ENCODE assay signal across 16 cellular contexts in the genomic region with DNA sequence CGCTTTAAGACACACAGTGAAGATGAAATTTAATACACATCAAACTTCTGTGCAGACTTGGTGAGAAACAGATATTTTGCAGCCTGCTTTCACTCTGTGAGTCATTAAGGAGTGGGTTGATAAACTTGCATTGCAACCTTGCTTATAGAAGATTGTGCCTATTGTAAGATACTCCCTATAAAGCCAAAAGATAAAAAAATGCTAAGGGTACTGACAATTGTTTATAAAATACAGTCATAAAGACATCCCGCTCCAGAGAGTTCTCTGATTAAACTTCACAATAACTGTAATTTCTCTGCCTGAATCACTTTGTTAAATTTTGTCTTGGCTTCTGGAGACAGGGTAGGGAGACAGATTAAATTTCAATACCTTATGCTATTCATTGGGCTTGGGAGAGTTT. TPM values are rescaled to one million over a fixed set of nuclear protein-coding genes. Genes with fewer than 3 reads are reported as not detected.
DNase-seq lines count a peak whose midpoint lies in the region; ATAC-seq and TF ChIP-seq lines count a peak whose summit lies in the region.
"Had no signal": no experiment of that assay in that cellular context is flagged by ENCODE, and none has a peak within 500 bp of the region (broad histone marks: within the 10 kb centered on the region; RNA-seq: fewer than 3 reads in every experiment).

No MANE protein-coding gene starts in this region.

- H2AFZ ChIP-seq in KMS-11 (ENCODE audit: low read depth) = no peak overlapping the region

- no peak for ATAC-seq in HG02970 (IDR thresholded peaks at IDR 0.05; ENCODE audit: low FRiP score, unreplicated experiment)
- ATAC-seq: stimulated activated naive CD8-positive, alpha-beta T cell treated with anti-CD3 and anti-CD28 coated beads, Interleukin-15, amount 100 ng/mL, for 72 hours had no signal

- TF ChIP-seq CTCF in KMS-11 (conservative IDR thresholded peaks at IDR 0.05; ENCODE audit: low read depth, low read length) (no peak), uterus (IDR thresholded peaks at IDR 0.05) (no peak)

- peaks cover 78% of the 10 kb centered on the region; the same call in 1 of the 2 replicates for H3K79me2 ChIP-seq in KMS-11 (ENCODE audit: insufficient read depth, low read depth)

- peak overlapping the region; percentile 18; the same call in 1 of the 2 replicates for H3K4me2 ChIP-seq in KMS-11
- H3K4me2 ChIP-seq: BLaER1 treated with 17β-estradiol and CSF1 and Interleukin-3, amounts not matched to agents 10 nM and 100 nM had no signal

- H3K4me3 ChIP-seq in KMS-11 (IDR thresholded peaks at IDR 0.05; ENCODE audit: insufficient read depth, low read depth, low read length) = no peak overlapping the region
- no peak overlapping the region; the same call in 1 of the 2 replicates for H3K4me3 ChIP-seq in iPS-20b (ENCODE audit: low read length)
- no peak overlapping the region for H3K4me3 ChIP-seq in uterus
- H3K4me3 ChIP-seq: BLaER1 treated with 17β-estradiol and CSF1 and Interleukin-3, amounts not matched to agents 10 nM and 100 nM; esophagus muscularis mucosa had no signal

- DNase-seq in DMS 273 (lab: John Stamatoyannopoulos, UW; ENCODE audit: unreplicated experiment) (peak; percentile 62), amniotic epithelial cell (ENCODE audit: low read depth) (peak; percentile 78), DMS114 treated with DMSO at 0.1 percent for 48 hours (lab: John Stamatoyannopoulos, UW; ENCODE audit: unreplicated experiment) (no peak), uterus (no peak)
- no peak for DNase-seq in stimulated activated CD4-positive, alpha-beta T cell treated with anti-CD3 and anti-CD28 coated beads, Interleukin-12 subunit alpha, Interleukin-12 subunit beta, amount 100 ng/mL, for 4 hours
- DNase-seq: activated gamma-delta T cell; central memory CD4-positive, alpha-beta T cell; NCI-H146; retina; stimulated activated naive CD8-positive, alpha-beta T cell treated with anti-CD3 and anti-CD28 coated beads, Interleukin-15, amount 100 ng/mL, for 72 hours had no signal

- H3K4me1 ChIP-seq in KMS-11 (ENCODE audit: low read depth, poor library complexity, severe bottlenecking) (peaks cover 61% of the 10 kb centered on the region), iPS-20b (ENCODE audit: insufficient read depth, low read length) (peaks cover 19% of the 10 kb centered on the region; the same call in 1 of the 2 replicates), uterus (no peaks in the 10 kb centered on the region)

- no peak for TF ChIP-seq POLR2A in uterus (IDR thresholded peaks at IDR 0.05)

- H3K9ac ChIP-seq in KMS-11 (no peak overlapping the region), iPS-20b (ENCODE audit: low read depth, low read length) (peak overlapping the region; percentile 7; the same call in 1 of the 2 replicates)
- H3K9ac ChIP-seq: BLaER1 treated with 17β-estradiol and CSF1 and Interleukin-3, amounts not matched to agents 10 nM and 100 nM had no signal

- H3K27ac ChIP-seq in KMS-11 = 0 out of 2 replicates have a peak overlapping the region, but pooled peaks have one; percentile 3
- H3K27ac ChIP-seq in iPS-20b (ENCODE audit: low read length) = no peak overlapping the region
- H3K27ac ChIP-seq in uterus = no peak overlapping the region
- H3K27ac ChIP-seq: BLaER1 treated with 17β-estradiol and CSF1 and Interleukin-3, amounts not matched to agents 10 nM and 100 nM; esophagus muscularis mucosa; HL-60 had no signal

- H3K9me3 ChIP-seq in iPS-20b (ENCODE audit: insufficient read depth, low read depth, low read length) (no peaks in the 10 kb centered on the region), uterus (no peaks in the 10 kb centered on the region)
- H3K9me3 ChIP-seq: esophagus muscularis mucosa had no signal

- peaks cover 3% of the 10 kb centered on the region for H4K20me1 ChIP-seq in KMS-11 (ENCODE audit: insufficient read depth)

- intact Hi-C loops in uterus (cut with DNase I; ENCODE audit: low total_unique reads) = no loop called here

- H3K36me3 ChIP-seq in KMS-11 (ENCODE audit: insufficient read depth) = no peaks in the 10 kb centered on the region
- H3K36me3 ChIP-seq in iPS-20b (ENCODE audit: insufficient read depth, low read depth, low read length) = no peaks in the 10 kb centered on the region
- no peaks in the 10 kb centered on the region for H3K36me3 ChIP-seq in uterus
- H3K36me3 ChIP-seq: esophagus muscularis mucosa had no signal

- H3K27me3 ChIP-seq in KMS-11 (ENCODE audit: insufficient read depth, low read depth) (no peaks in the 10 kb centered on the region), iPS-20b (ENCODE audit: insufficient read depth, low read length) (no peaks in the 10 kb centered on the region), uterus (no peaks in the 10 kb centered on the region)
- H3K27me3 ChIP-seq: BLaER1 treated with 17β-estradiol and CSF1 and Interleukin-3, amounts not matched to agents 10 nM and 100 nM; esophagus muscularis mucosa had no signal

RNA-seq across cellular contexts. Expression of gene GALNT7, which starts 49.1 kb away (rescaled TPM):
- 10 to 100 TPM in 3 of 4 donors, 1 to 10 TPM in 1; 7.7 to 48.2 (median 19.2) TPM for total RNA-seq in uterus

Comparison
In these comparisons a context has a peak if more than half of its experiments do, and no peak if none do; other contexts are left out.
1. DNase-seq: peak in DMS 273 (single experiment) and amniotic epithelial cell (single experiment); none in stimulated activated CD4-positive, alpha-beta T cell treated with anti-CD3 and anti-CD28 coated beads, Interleukin-12 subunit alpha, Interleukin-12 subunit beta, amount 100 ng/mL, for 4 hours (single experiment), DMS114 treated with DMSO at 0.1 percent for 48 hours (single experiment) and uterus (0 of 2).